10 cellular contexts compared by ENCODE assay signal in the genomic region with DNA sequence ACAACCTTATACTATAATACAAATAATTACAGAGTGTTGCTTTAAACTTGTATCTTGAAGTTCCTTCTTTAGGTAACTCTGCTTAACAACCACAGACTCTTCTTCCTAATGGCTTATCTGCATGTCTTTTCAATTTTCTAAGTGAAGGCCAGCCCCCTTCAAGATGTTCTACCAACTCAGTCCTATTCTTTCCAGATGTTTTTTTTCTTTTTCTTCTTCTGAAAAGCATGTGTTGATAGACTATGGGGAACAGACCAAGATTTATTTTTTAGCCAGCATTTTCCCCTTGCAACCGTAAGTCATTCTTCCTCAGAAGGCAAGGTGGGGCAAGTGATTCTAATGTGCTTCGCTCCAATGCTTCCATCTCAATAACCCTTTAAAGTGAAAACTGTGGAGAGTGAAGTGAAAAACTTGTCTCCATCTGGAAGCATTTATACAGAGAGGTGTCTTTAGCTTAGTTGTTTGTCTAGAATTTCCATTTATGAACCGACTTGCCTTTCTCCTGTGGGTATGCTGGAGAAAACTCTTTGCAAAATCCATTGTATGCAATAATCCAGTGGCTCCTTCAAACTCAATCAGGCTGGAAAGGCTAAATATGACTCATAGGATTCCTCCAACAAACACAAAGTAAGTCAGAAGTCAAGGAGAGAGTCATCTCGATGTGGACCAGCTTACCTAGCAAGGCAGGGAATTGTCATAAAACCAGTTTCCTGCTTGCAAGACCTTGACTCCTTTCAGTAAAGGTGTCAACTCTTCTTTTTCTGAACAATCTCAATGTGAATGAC.
DNase-seq lines count a peak whose midpoint lies in the region; ATAC-seq, FAIRE-seq and TF ChIP-seq lines count a peak whose summit lies in the region.
"Had no signal": no experiment of that assay in that cellular context is flagged by ENCODE, and none has a peak within 500 bp of the region (broad histone marks: within the 10 kb centered on the region; RNA-seq: fewer than 3 reads in every experiment).

No MANE protein-coding gene starts in this region.

- RAD21 ChIA-PET in GM12878 (lab: Charles Lee; ENCODE audit: unreplicated experiment) = interaction anchor here (1.0 kb wide), 1 partner anchor 8 kb away, joined by 7 read pairs; no protein-coding TSS in a partner anchor

- peaks cover 2% of the 10 kb centered on the region for H3K9me3 Mint-ChIP-seq in Calu3 (ENCODE audit: low read depth, unreplicated experiment)

- WGBS in A549 (ENCODE audit: missing lambda C conversion rate) = 57% methylated on average over 4 of the region's 4 CpGs
- WGBS in GM12878 (ENCODE audit: insufficient coverage, insufficient replicate concordance, low lambda C conversion rate, missing lambda C conversion rate) = 57% methylated on average over 4 of the region's 4 CpGs

- peak overlapping the region; percentile 1 to 67; a peak in 3 of 6 replicates for H3K27ac ChIP-seq in A549
- H3K27ac ChIP-seq in GM12878 (ENCODE audit: control insufficient read depth, insufficient read depth) = peak overlapping the region; percentile 72
- peak overlapping the region; percentile 64 to 75 for H3K27ac ChIP-seq in left lung
- H3K27ac ChIP-seq: VCaP had no signal

- peaks cover 18% of the 10 kb centered on the region for H3K36me3 Mint-ChIP-seq in Calu3 (ENCODE audit: insufficient read depth, unreplicated experiment)

- SMC1A ChIA-PET in GM12878 (lab: Charles Lee; ENCODE audit: uncharacterized antibody, unreplicated experiment) = interaction anchor here (0.5 to 2.1 kb wide), 9 partner anchors 10 to 340 kb away, joined by 3 to 14 read pairs (median 4); partner anchors contain the start of gene MAML2

- in situ Hi-C loops in GM12878 (cut with MboI) = no loop called here

- TF ChIP-seq CTCF in A549 (IDR thresholded peaks at IDR 0.05) (no peak), GM12878 (IDR thresholded peaks at IDR 0.05 in 2 of 3, conservative IDR thresholded peaks at IDR 0.05 in 1 of 3; ENCODE audit: control insufficient read depth in 2 of 3, extremely low read depth in 1 of 3, insufficient read depth in 1 of 3, low read depth in 3 of 3, low read length in 3 of 3) (no peak), left lung (IDR thresholded peaks at IDR 0.05) (no peak), Calu3 (IDR thresholded peaks at IDR 0.05; ENCODE audit: unreplicated experiment) (no peak)

- POLR2A ChIA-PET in A549 (lab: Yijun Ruan, JAX) (no interaction called here), GM12878 (lab: Charles Lee) (no interaction called here)

- H3K36me3 ChIP-seq in GM12878 (ENCODE audit: control insufficient read depth in 2 of 2, insufficient read depth in 2 of 2, low read length in 1 of 2) (no peaks in the 10 kb centered on the region), left lung (no peaks in the 10 kb centered on the region)

- H3K9ac ChIP-seq in GM12878 (ENCODE audit: control insufficient read depth, insufficient read depth, low read length) = 0 out of 2 replicates have a peak overlapping the region, but pooled peaks have one; percentile 4

- peak; percentile 10 to 26 for DNase-seq in A549 (ENCODE audit: low read depth in 1 of 2, low spot score in 1 of 2)
- peak; percentile 36 for DNase-seq in HS-5 (ENCODE audit: low read depth)
- no peak for DNase-seq in GM12878 (ENCODE audit: low read depth, low spot score)
- no peak for DNase-seq in left lung
- no peak for DNase-seq in Calu3
- no peak for DNase-seq in cerebellar cortex (ENCODE audit: low spot score)
- DNase-seq in stimulated activated CD4-positive, alpha-beta T cell treated with anti-CD3 and anti-CD28 coated beads, Interleukin-4, amount 100 ng/mL, for 24 hours = no peak

- H3K27ac Mint-ChIP-seq in Calu3 (ENCODE audit: unreplicated experiment) = no peak overlapping the region

- H3K9me3 ChIP-seq in A549 (no peaks in the 10 kb centered on the region), GM12878 (replicated peaks; ENCODE audit: control insufficient read depth, insufficient read depth, low read length) (no peaks in the 10 kb centered on the region), left lung (no peaks in the 10 kb centered on the region)

- no peak for TF ChIP-seq POLR2A in A549 (IDR thresholded peaks at IDR 0.05; ENCODE audit: low read length)
- no peak for TF ChIP-seq POLR2A in GM12878 (IDR thresholded peaks at IDR 0.05; ENCODE audit: low read depth, low read length)

- CTCF ChIA-PET in A549 (lab: Yijun Ruan, JAX) = interaction anchor here (2.6 kb wide), 1 partner anchor 84 kb away, joined by 13 read pairs; the partner anchor contains the start of gene MAML2
- CTCF ChIA-PET in GM12878 (lab: Yijun Ruan, JAX) = interaction anchor here (0.6 to 4.2 kb wide), 4 partner anchors 8 to 82 kb away, joined by 3 to 32 read pairs (median 4); partner anchors contain the start of gene MAML2
- CTCF ChIA-PET in Calu3 (lab: Charles Lee) = interaction anchor here (0.8 kb wide), 1 partner anchor 464 kb away, joined by 4 read pairs; no protein-coding TSS in a partner anchor

- H3K4me1 Mint-ChIP-seq in Calu3 (ENCODE audit: low read depth, unreplicated experiment) = peaks cover 56% of the 10 kb centered on the region

- H3K4me2 ChIP-seq in A549 = peak overlapping the region; percentile 60
- peak overlapping the region; percentile 83; the same call in 1 of the 2 replicates for H3K4me2 ChIP-seq in GM12878 (ENCODE audit: control insufficient read depth, insufficient read depth)

- no peaks in the 10 kb centered on the region for H3K27me3 Mint-ChIP-seq in Calu3 (ENCODE audit: unreplicated experiment)

- H3K4me3 ChIP-seq in A549 = no peak overlapping the region
- 0 out of 2 replicates have a peak overlapping the region, but pooled peaks have one; percentile 2 for H3K4me3 ChIP-seq in GM12878
- H3K4me3 ChIP-seq in left lung = no peak overlapping the region

- no peaks in the 10 kb centered on the region for H4K20me1 ChIP-seq in GM12878 (ENCODE audit: control insufficient read depth, insufficient read depth)

- peaks cover 46% of the 10 kb centered on the region for H3K4me1 ChIP-seq in A549
- H3K4me1 ChIP-seq in GM12878 (ENCODE audit: control insufficient read depth, insufficient read depth, low read length) = peaks cover 57% of the 10 kb centered on the region
- peaks cover 26 to 87% of the 10 kb centered on the region in 2 donors for H3K4me1 ChIP-seq in left lung

- H3K27me3 ChIP-seq in GM12878 (replicated peaks in 1 of 2; ENCODE audit: control insufficient read depth in 2 of 2, insufficient read depth in 2 of 2, low read length in 1 of 2) = no peaks in the 10 kb centered on the region
- H3K27me3 ChIP-seq in left lung = no peaks in the 10 kb centered on the region

- H3K79me2 ChIP-seq in GM12878 (ENCODE audit: control insufficient read depth, insufficient read depth, low read length) = peaks cover 54% of the 10 kb centered on the region

- TF ChIP-seq RAD21 in A549 (conservative IDR thresholded peaks at IDR 0.05 in 1 of 2, IDR thresholded peaks at IDR 0.05 in 1 of 2) = no peak
- TF ChIP-seq RAD21 in GM12878 (IDR thresholded peaks at IDR 0.05; ENCODE audit: insufficient read depth, low read depth, low read length) = no peak

- BruUV-seq in GM12878 (replicated peaks; lab: Mats Ljungman, UMichigan) (no TSS peak), Calu3 (replicated peaks; lab: Mats Ljungman, UMichigan) (no TSS peak)

- intact Hi-C loops in GM12878 (cut with micrococcal nuclease; ENCODE audit: unreplicated experiment) (loop anchor here (5.0 kb wide), 3 partner anchors 72 to 128 kb away; partner anchors contain the start of genes CCDC82 and MAML2), left lung (cut with DNase I) (no loop called here), Calu3 (cut with micrococcal nuclease; ENCODE audit: unreplicated experiment) (loop anchor here (5.0 kb wide), 1 partner anchor 83 kb away; the partner anchor contains the start of gene MAML2)

- H2AFZ ChIP-seq in GM12878 (ENCODE audit: control insufficient read depth, low read depth, low read length) = no peak overlapping the region

- TF ChIP-seq EP300 in A549 (IDR thresholded peaks at IDR 0.05) (no peak), GM12878 (IDR thresholded peaks at IDR 0.05; ENCODE audit: borderline replicate concordance in 1 of 2, control insufficient read depth in 1 of 2, low read depth in 2 of 2, low read length in 2 of 2) (no peak)

- ATAC-seq in A549 = peak; percentile 59 to 72; a peak in 4 of 6 replicates
- no peak for ATAC-seq in GM12878
- ATAC-seq in left lung = peak; percentile 42
- ATAC-seq in HG03175 (IDR thresholded peaks at IDR 0.05; ENCODE audit: unreplicated experiment) = no peak

- H3K4me3 Mint-ChIP-seq in Calu3 (ENCODE audit: low read depth, unreplicated experiment) = no peak overlapping the region

- FAIRE-seq in A549 (lab: Jason Lieb, UNC) = no peak
- FAIRE-seq in GM12878 (lab: Jason Lieb, UNC) = no peak
- FAIRE-seq: islet of Langerhans had no signal

TF ChIP-seq in A549, 52 proteins besides CTCF, POLR2A, EP300 and RAD21:
- TF ChIP-seq FOSL2 (IDR thresholded peaks at IDR 0.05) = no peak
- peak; percentile 70 for TF ChIP-seq FOSL2 (CRISPR knock-in tag; IDR thresholded peaks at IDR 0.05)
- no peak for TF ChIP-seq KDM1A (IDR thresholded peaks at IDR 0.05; ENCODE audit: low read depth)

TF ChIP-seq in GM12878, 131 proteins besides CTCF, POLR2A, EP300 and RAD21:
- no peak for TF ChIP-seq HCFC1 (IDR thresholded peaks at IDR 0.05; ENCODE audit: low read length)
- TF ChIP-seq ZNF622 (IDR thresholded peaks at IDR 0.05) = no peak
- TF ChIP-seq ZBED1 (IDR thresholded peaks at IDR 0.05; ENCODE audit: borderline replicate concordance) = no peak
- no peak for TF ChIP-seq POU2F2 (IDR thresholded peaks at IDR 0.05; ENCODE audit: borderline replicate concordance, low read depth, low read length)
TF ChIP-seq in GM12878: peak in this region for 0.

Comparison
In these comparisons a context has a peak if more than half of its experiments do, and no peak if none do; other contexts are left out.
1. ATAC-seq: peak in A549 (2 of 2) and left lung (single experiment); none in GM12878 (single experiment) and HG03175 (single experiment).
2. DNase-seq: peak in A549 (2 of 2) and HS-5 (single experiment); none in GM12878 (single experiment), left lung (0 of 2), Calu3 (single experiment), cerebellar cortex (single experiment) and stimulated activated CD4-positive, alpha-beta T cell treated with anti-CD3 and anti-CD28 coated beads, Interleukin-4, amount 100 ng/mL, for 24 hours (single experiment).
3. intact Hi-C loops: an anchor here in GM12878 (5.0 kb wide) and Calu3 (5.0 kb wide); none called in left lung.
4. Peak in every context shown above with its lines, with median percentiles within 50 percentile points of each other: H3K27ac ChIP-seq.